Comparison of ENCODE assay signal across 14 cellular contexts in the genomic region with DNA sequence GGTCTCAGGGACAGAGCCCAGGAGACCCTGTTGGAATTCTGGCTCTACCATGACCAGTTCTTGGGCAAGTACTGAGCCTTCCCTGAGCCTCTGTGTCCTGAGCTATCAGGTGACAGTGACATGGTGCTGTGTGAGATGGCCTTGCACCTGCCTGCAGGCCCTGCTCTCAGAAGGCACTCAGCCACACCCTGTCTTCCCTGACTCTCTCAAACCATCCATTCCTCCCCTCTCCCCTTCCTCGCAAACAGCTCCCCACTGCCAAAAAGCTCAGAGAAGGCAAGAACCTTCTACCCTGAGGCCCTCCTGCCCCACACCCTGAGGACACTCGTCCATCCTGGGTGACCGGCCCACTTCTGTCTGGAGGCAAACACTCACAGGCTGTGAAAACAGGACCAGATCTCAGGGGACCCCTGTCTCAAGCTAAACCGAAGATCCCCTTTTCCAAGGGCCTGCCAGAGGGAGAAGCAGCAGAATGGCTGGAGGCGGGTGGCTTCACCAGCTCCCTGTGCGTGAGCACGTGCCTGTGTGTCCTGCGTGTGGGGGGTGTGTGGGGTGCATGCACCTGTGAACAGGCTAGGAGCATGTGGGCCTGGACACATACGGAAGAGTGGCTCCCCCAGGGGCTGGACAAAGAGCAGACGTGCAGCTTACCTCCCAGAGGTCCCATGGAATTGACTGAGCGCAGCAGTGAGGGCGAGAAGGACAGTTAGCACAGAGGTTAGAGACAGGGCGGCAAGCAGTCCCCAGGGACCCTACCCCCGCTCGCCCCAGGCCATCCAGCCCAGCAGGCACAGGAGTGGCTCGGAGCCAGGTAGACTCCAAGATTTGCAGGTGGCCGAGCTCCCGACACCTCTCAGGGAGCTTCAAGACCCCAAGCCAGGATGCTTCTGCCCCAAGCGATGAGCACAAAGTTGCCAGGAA. TPM values are rescaled to one million over a fixed set of nuclear protein-coding genes. Genes with fewer than 3 reads are reported as not detected.
A peak's percentile ranks its signal among the peaks of the same experiment; 100 is the strongest.
DNase-seq lines count a peak whose midpoint lies in the region; ATAC-seq and TF ChIP-seq lines count a peak whose summit lies in the region.
"Had no signal": no experiment of that assay in that cellular context is flagged by ENCODE, and none has a peak within 500 bp of the region (broad histone marks: within the 10 kb centered on the region; RNA-seq: fewer than 3 reads in every experiment).

No MANE protein-coding gene starts in this region.

- H3K36me3 Mint-ChIP-seq in activated T-helper 1 cell treated with anti-CD3 and anti-CD28 coated beads, Interleukin-12 subunit alpha, Interleukin-12 subunit beta, Interleukin-2, Interleukin-4 antibody, amounts not matched to agents 30 ng/mL and 10 ng/mL and 1 ng/mL, durations not matched to agents 14 hours and 24 hours and 36 hours (ENCODE audit: low read depth), result peaks cover 6% of the 10 kb centered on the region

- H3K4me3 ChIP-seq in right lobe of liver (no peak overlapping the region), uterus (no peak overlapping the region)

- peaks cover 0 to 15% (median 6%) of the 10 kb centered on the region in 4 donors for H3K4me1 ChIP-seq in right lobe of liver
- no peaks in the 10 kb centered on the region for H3K4me1 ChIP-seq in uterus

- no peak for ATAC-seq in right lobe of liver
- ATAC-seq in GM21528 (IDR thresholded peaks at IDR 0.05; ENCODE audit: low FRiP score, unreplicated experiment), result no peak
- ATAC-seq: activated CD8-positive, alpha-beta memory T cell treated with anti-CD3 and anti-CD28 coated beads, Interleukin-2, amount 10 ng/mL, durations not matched to agents 7 days and 5 days; sciatic nerve had no signal

- H3K9me3 ChIP-seq in right lobe of liver (no peaks in the 10 kb centered on the region), uterus (no peaks in the 10 kb centered on the region)
- H3K9me3 ChIP-seq: Caco-2 had no signal

- H3K27me3 Mint-ChIP-seq in activated T-helper 1 cell treated with anti-CD3 and anti-CD28 coated beads, Interleukin-12 subunit alpha, Interleukin-12 subunit beta, Interleukin-2, Interleukin-4 antibody, amounts not matched to agents 30 ng/mL and 10 ng/mL and 1 ng/mL, durations not matched to agents 14 hours and 24 hours and 36 hours (ENCODE audit: insufficient read depth), result no peaks in the 10 kb centered on the region
- H3K27me3 Mint-ChIP-seq: activated CD8-positive, alpha-beta memory T cell treated with anti-CD3 and anti-CD28 coated beads, Interleukin-2, amount 10 ng/mL, durations not matched to agents 7 days and 5 days had no signal

- no peaks in the 10 kb centered on the region for H3K4me1 Mint-ChIP-seq in activated T-helper 1 cell treated with anti-CD3 and anti-CD28 coated beads, Interleukin-12 subunit alpha, Interleukin-12 subunit beta, Interleukin-2, Interleukin-4 antibody, amounts not matched to agents 30 ng/mL and 10 ng/mL and 1 ng/mL, durations not matched to agents 14 hours and 24 hours and 36 hours (ENCODE audit: low read depth)

- no peaks in the 10 kb centered on the region for H3K36me3 ChIP-seq in right lobe of liver
- no peaks in the 10 kb centered on the region for H3K36me3 ChIP-seq in uterus

- TF ChIP-seq CTCF in right lobe of liver (IDR thresholded peaks at IDR 0.05), result no peak
- no peak for TF ChIP-seq CTCF in uterus (IDR thresholded peaks at IDR 0.05)

- peak overlapping the region; percentile 55 for H3K27ac Mint-ChIP-seq in activated T-helper 1 cell treated with anti-CD3 and anti-CD28 coated beads, Interleukin-12 subunit alpha, Interleukin-12 subunit beta, Interleukin-2, Interleukin-4 antibody, amounts not matched to agents 30 ng/mL and 10 ng/mL and 1 ng/mL, durations not matched to agents 14 hours and 24 hours and 36 hours
- H3K27ac Mint-ChIP-seq: activated CD8-positive, alpha-beta memory T cell treated with anti-CD3 and anti-CD28 coated beads, Interleukin-2, amount 10 ng/mL, durations not matched to agents 7 days and 5 days; dendritic cell treated with granulocyte-macrophage colony-stimulating factor and Interleukin-4, amounts not matched to agents 40 ng/mL and 50 ng/mL, for 4 days had no signal

- H3K9me3 Mint-ChIP-seq in activated T-helper 1 cell treated with anti-CD3 and anti-CD28 coated beads, Interleukin-12 subunit alpha, Interleukin-12 subunit beta, Interleukin-2, Interleukin-4 antibody, amounts not matched to agents 30 ng/mL and 10 ng/mL and 1 ng/mL, durations not matched to agents 14 hours and 24 hours and 36 hours, result no peaks in the 10 kb centered on the region
- H3K9me3 Mint-ChIP-seq: dendritic cell treated with granulocyte-macrophage colony-stimulating factor and Interleukin-4, amounts not matched to agents 40 ng/mL and 50 ng/mL, for 4 days had no signal

- TF ChIP-seq POLR2A in right lobe of liver (IDR thresholded peaks at IDR 0.05), result no peak
- no peak for TF ChIP-seq POLR2A in uterus (IDR thresholded peaks at IDR 0.05)

- H3K27ac ChIP-seq in right lobe of liver, result peak overlapping the region in 2 of 3 donors; percentile 21 to 37
- H3K27ac ChIP-seq in uterus, result no peak overlapping the region

- H3K4me3 Mint-ChIP-seq in activated T-helper 1 cell treated with anti-CD3 and anti-CD28 coated beads, Interleukin-12 subunit alpha, Interleukin-12 subunit beta, Interleukin-2, Interleukin-4 antibody, amounts not matched to agents 30 ng/mL and 10 ng/mL and 1 ng/mL, durations not matched to agents 14 hours and 24 hours and 36 hours, result no peak overlapping the region
- H3K4me3 Mint-ChIP-seq: activated CD8-positive, alpha-beta memory T cell treated with anti-CD3 and anti-CD28 coated beads, Interleukin-2, amount 10 ng/mL, durations not matched to agents 7 days and 5 days; dendritic cell treated with granulocyte-macrophage colony-stimulating factor and Interleukin-4, amounts not matched to agents 40 ng/mL and 50 ng/mL, for 4 days had no signal

- H3K27me3 ChIP-seq in right lobe of liver (no peaks in the 10 kb centered on the region), uterus (no peaks in the 10 kb centered on the region)

- intact Hi-C loops in activated T-helper 1 cell treated with anti-CD3 and anti-CD28 coated beads, Interleukin-12 subunit alpha, Interleukin-12 subunit beta, Interleukin-2, Interleukin-4 antibody, amounts not matched to agents 30 ng/mL and 10 ng/mL and 1 ng/mL, durations not matched to agents 14 hours and 24 hours and 36 hours (cut with micrococcal nuclease), result no loop called here
- intact Hi-C loops in right lobe of liver (cut with DNase I), result no loop called here
- intact Hi-C loops in uterus (cut with DNase I; ENCODE audit: low total_unique reads), result no loop called here

- 100% methylated on average over 2 of the region's 19 CpGs for WGBS in right lobe of liver (ENCODE audit: insufficient coverage, low coverage, low lambda C conversion rate, missing lambda C conversion rate)

- DNase-seq in stimulated activated CD4-positive, alpha-beta T cell treated with anti-CD3 and anti-CD28 coated beads, Interleukin-1b, Interleukin-23, amount 100 ng/mL, for 48 hours, result peak; percentile 0
- DNase-seq in stimulated activated CD4-positive, alpha-beta T cell treated with anti-CD3 and anti-CD28 coated beads, Interleukin-2, amount 100 ng/mL, for 48 hours, result no peak
- no peak for DNase-seq in activated T-helper 1 cell treated with anti-CD3 and anti-CD28 coated beads, Interleukin-12 subunit alpha, Interleukin-12 subunit beta, Interleukin-2, Interleukin-4 antibody, amounts not matched to agents 30 ng/mL and 10 ng/mL and 1 ng/mL, durations not matched to agents 14 hours and 24 hours and 36 hours (ENCODE audit: low spot score)
- peak in 2 of 3 donors; percentile 19 to 45 for DNase-seq in right lobe of liver
- peak; percentile 13 to 17 for DNase-seq in uterus
- no peak for DNase-seq in HPDE6-E6E7 (ENCODE audit: extremely low spot score)
- no peak for DNase-seq in COR-L47 (lab: John Stamatoyannopoulos, UW)
- DNase-seq: activated CD8-positive, alpha-beta memory T cell treated with anti-CD3 and anti-CD28 coated beads, Interleukin-2, amount 10 ng/mL, durations not matched to agents 7 days and 5 days; NCI-H1048; T1000 had no signal

RNA-seq across cellular contexts. Expression of a gene that starts 53.9 kb away (rescaled TPM):
- total RNA-seq in activated T-helper 1 cell treated with anti-CD3 and anti-CD28 coated beads, Interleukin-12 subunit alpha, Interleukin-12 subunit beta, Interleukin-2, Interleukin-4 antibody, amounts not matched to agents 30 ng/mL and 10 ng/mL and 1 ng/mL, durations not matched to agents 14 hours and 24 hours and 36 hours, result 38.4 and 41.9 TPM in 2 replicates
- 10 to 100 TPM; 20.4 to 30.8 (median 26.3) TPM for total RNA-seq in right lobe of liver
- 100 to 1,000 TPM in 1 of 4 donors, 10 to 100 TPM in 3; 41.5 to 112 (median 57.8) TPM for total RNA-seq in uterus

Comparison
In these comparisons a context has a peak if more than half of its experiments do, and no peak if none do; other contexts are left out.
1. DNase-seq: peak in stimulated activated CD4-positive, alpha-beta T cell treated with anti-CD3 and anti-CD28 coated beads, Interleukin-1b, Interleukin-23, amount 100 ng/mL, for 48 hours (single experiment), right lobe of liver (2 of 3) and uterus (2 of 2); none in stimulated activated CD4-positive, alpha-beta T cell treated with anti-CD3 and anti-CD28 coated beads, Interleukin-2, amount 100 ng/mL, for 48 hours (0 of 2), activated T-helper 1 cell treated with anti-CD3 and anti-CD28 coated beads, Interleukin-12 subunit alpha, Interleukin-12 subunit beta, Interleukin-2, Interleukin-4 antibody, amounts not matched to agents 30 ng/mL and 10 ng/mL and 1 ng/mL, durations not matched to agents 14 hours and 24 hours and 36 hours (single experiment), HPDE6-E6E7 (single experiment) and COR-L47 (single experiment).
2. H3K27ac ChIP-seq: peak in right lobe of liver (2 of 3); none in uterus (0 of 2).